ENCODE assay signal across 20 cellular contexts in genomic region chr7:96921231-96921630, GRCh38.
A peak's percentile ranks its signal among the peaks of the same experiment; 100 is the strongest.
DNase-seq lines count a peak whose midpoint lies in the region; ATAC-seq, FAIRE-seq and TF ChIP-seq lines count a peak whose summit lies in the region.
"Had no signal": no experiment of that assay in that cellular context is flagged by ENCODE, and none has a peak within 500 bp of the region (broad histone marks: within the 10 kb centered on the region; RNA-seq: fewer than 3 reads in every experiment).

No MANE protein-coding gene starts in this region.

- no peak overlapping the region for H3K56ac ChIP-seq in H1 (replicated peaks; ENCODE audit: insufficient read length, low read depth, low read length)

- H2BK120ac ChIP-seq in H1 (replicated peaks; ENCODE audit: low read depth, low read length), result no peak overlapping the region

- WGBS in H1 (ENCODE audit: extremely low coverage in 1 of 2, insufficient coverage in 1 of 2, insufficient read length in 1 of 2, insufficient replicate concordance in 2 of 2, low coverage in 1 of 2, low lambda C conversion rate in 2 of 2, missing lambda C conversion rate in 1 of 2), 2 experiments, result 75% methylated on average over 5 of the region's 5 CpGs; no CpG with 5 or more reads in 1 of the 2 experiments
- 71% methylated on average over 5 of the region's 5 CpGs for WGBS in smooth muscle cell (ENCODE audit: low lambda C conversion rate)

- CTCF ChIA-PET in H1 (lab: Charles Lee; ENCODE audit: partially characterized antibody), result interaction anchor here (1.5 to 2.1 kb wide), 2 partner anchors 10 to 145 kb away, joined by 4 to 5 read pairs; no protein-coding TSS in a partner anchor

- H2AK5ac ChIP-seq in H1 (ENCODE audit: low read depth, low read length), result no peak overlapping the region

- no peak for TF ChIP-seq RAD21 in H1 (IDR thresholded peaks at IDR 0.05 in 1 of 2, conservative IDR thresholded peaks at IDR 0.05 in 1 of 2; ENCODE audit: low read depth in 2 of 2, low read length in 2 of 2)

- H2BK5ac ChIP-seq in H1 (ENCODE audit: low read depth, low read length), result no peak overlapping the region

- H3K36me3 ChIP-seq in H1 (ENCODE audit: control insufficient read depth in 2 of 4, insufficient read depth in 4 of 4, low read length in 3 of 4) (no peaks in the 10 kb centered on the region), smooth muscle cell (ENCODE audit: low read depth) (no peaks in the 10 kb centered on the region)
- H3K36me3 ChIP-seq: BLaER1 had no signal

- H4K20me1 ChIP-seq in H1 (replicated peaks in 1 of 2; ENCODE audit: control insufficient read depth in 1 of 2, insufficient read depth in 2 of 2, low read length in 2 of 2) (no peaks in the 10 kb centered on the region), smooth muscle cell (ENCODE audit: low read depth) (no peaks in the 10 kb centered on the region)
- H4K20me1 ChIP-seq: BLaER1 had no signal

- no peak overlapping the region for H4K8ac ChIP-seq in H1 (ENCODE audit: extremely low read depth, insufficient read depth, low read length)

- no peak overlapping the region for H4K5ac ChIP-seq in H1 (ENCODE audit: insufficient read length, low read depth, low read length)

- H2AFZ ChIP-seq in H1 (ENCODE audit: low read length) (peak overlapping the region; percentile 22; the same call in 1 of the 2 replicates), smooth muscle cell (ENCODE audit: low read depth) (no peak overlapping the region)

- no peak for ATAC-seq in GM18502 (IDR thresholded peaks at IDR 0.05; ENCODE audit: poor library complexity, unreplicated experiment)
- ATAC-seq: HCT116, K562, Panc1 had no signal

- TF ChIP-seq POLR2A in H1 (IDR thresholded peaks at IDR 0.05; ENCODE audit: control extremely low read depth in 1 of 2, low read depth in 2 of 2, low read length in 2 of 2), result no peak

- peak overlapping the region; percentile 75; the same call in 1 of the 2 replicates for H2BK12ac ChIP-seq in H1 (ENCODE audit: low read depth, low read length)

- H3K4me3 ChIP-seq in H1 (ENCODE audit: extremely low read depth in 1 of 4, insufficient read depth in 2 of 4, low read depth in 3 of 4, low read length in 4 of 4) (no peak overlapping the region; a peak in 1 of 8 replicates), smooth muscle cell (no peak overlapping the region)
- H3K4me3 ChIP-seq: BLaER1, K562 had no signal

- POLR2A ChIA-PET in H1 (lab: Charles Lee; ENCODE audit: partially characterized antibody), result no interaction called here

- H3K4me2 ChIP-seq in H1 (ENCODE audit: insufficient read depth in 1 of 2, low read depth in 2 of 2, low read length in 2 of 2) (peak overlapping the region; percentile 20 to 44; a peak in 3 of 4 replicates), smooth muscle cell (peak overlapping the region; percentile 19)
- H3K4me2 ChIP-seq: BLaER1 had no signal

- FAIRE-seq in H1 (lab: Jason Lieb, UNC), result no peak
- FAIRE-seq: K562 had no signal

- H2BK15ac ChIP-seq in H1 (ENCODE audit: low read length), result no peak overlapping the region

- no peak for TF ChIP-seq EP300 in H1 (IDR thresholded peaks at IDR 0.05; ENCODE audit: borderline replicate concordance in 1 of 2, low read depth in 2 of 2, low read length in 2 of 2)

- H2BK20ac ChIP-seq in H1 (ENCODE audit: low read length), result no peak overlapping the region; the same call in 1 of the 2 replicates

- no peaks in the 10 kb centered on the region for H3F3A ChIP-seq in smooth muscle cell (ENCODE audit: low read depth)

- H3K9ac ChIP-seq in H1 (replicated peaks in 1 of 4; ENCODE audit: extremely low read depth in 1 of 4, low read depth in 3 of 4, low read length in 3 of 4) (no peak overlapping the region), smooth muscle cell (ENCODE audit: low read depth) (no peak overlapping the region)
- H3K9ac ChIP-seq: BLaER1 had no signal

- no peak overlapping the region for H3K4ac ChIP-seq in H1 (replicated peaks; ENCODE audit: insufficient read length, low read depth, low read length)

- H3K27ac ChIP-seq in H1 (ENCODE audit: low read depth, low read length) (no peak overlapping the region), smooth muscle cell (ENCODE audit: low read depth) (peak overlapping the region; percentile 6)
- H3K27ac ChIP-seq: 22Rv1, BLaER1 had no signal

- no peaks in the 10 kb centered on the region for H3K79me1 ChIP-seq in H1 (ENCODE audit: low read depth, low read length)

- H3K23ac ChIP-seq in H1 (ENCODE audit: insufficient read length), result no peak overlapping the region

- H3K14ac ChIP-seq in H1 (ENCODE audit: insufficient read length), result no peak overlapping the region

- DNase-seq in DMS53 (lab: John Stamatoyannopoulos, UW), result peak; percentile 12
- no peak for DNase-seq in DMS53 treated with DMSO at 0.1 percent for 48 hours (lab: John Stamatoyannopoulos, UW; ENCODE audit: unreplicated experiment)
- peak; percentile 12 for DNase-seq in NCI-H2196 treated with DMSO at 0.1 percent for 48 hours (lab: John Stamatoyannopoulos, UW; ENCODE audit: unreplicated experiment)
- DNase-seq in H1 (ENCODE audit: low read depth in 1 of 2, low spot score in 2 of 2), result no peak
- no peak for DNase-seq in smooth muscle cell (lab: John Stamatoyannopoulos, UW; ENCODE audit: unreplicated experiment)
- no peak for DNase-seq in stimulated activated naive CD4-positive, alpha-beta T cell (lab: John Stamatoyannopoulos, UW)
- DNase-seq in hypothalamus (lab: John Stamatoyannopoulos, UW), result no peak
- DNase-seq: CD8-positive, alpha-beta memory T cell; DMS 273 treated with DMSO at 0.1 percent for 48 hours; NCI-H1092 treated with DMSO at 0.1 percent for 48 hours; NCI-H187 treated with DMSO at 0.1 percent for 48 hours; NCI-H345; NCI-H526 treated with DMSO at 0.1 percent for 48 hours; Right ventricle myocardium superior had no signal

- H4K91ac ChIP-seq in H1 (replicated peaks; ENCODE audit: insufficient read length, low read length), result no peak overlapping the region

- TF ChIP-seq CTCF in H1 (IDR thresholded peaks at IDR 0.05; ENCODE audit: control extremely low read depth in 1 of 3, insufficient read depth in 1 of 3, low read depth in 1 of 3, low read length in 3 of 3), result no peak
- TF ChIP-seq CTCF in smooth muscle cell (IDR thresholded peaks at IDR 0.05; ENCODE audit: borderline replicate concordance, insufficient read depth, poor library complexity, severe bottlenecking), result no peak

- H3K27me3 ChIP-seq in H1 (replicated peaks in 1 of 4; ENCODE audit: control insufficient read depth in 3 of 4, extremely low read depth in 1 of 4, insufficient read depth in 3 of 4, low read length in 3 of 4), result no peaks in the 10 kb centered on the region
- no peaks in the 10 kb centered on the region for H3K27me3 ChIP-seq in smooth muscle cell (ENCODE audit: low read depth)
- H3K27me3 ChIP-seq: BLaER1 had no signal

- H3K9me3 ChIP-seq in H1 (ENCODE audit: insufficient read depth in 2 of 2, low read depth in 1 of 2, low read length in 1 of 2), result no peaks in the 10 kb centered on the region; a peak in 1 of 4 replicates
- no peaks in the 10 kb centered on the region for H3K9me3 ChIP-seq in smooth muscle cell (replicated peaks; ENCODE audit: low read depth)
- H3K9me3 ChIP-seq: BLaER1 had no signal

- H3K4me1 ChIP-seq in H1 (replicated peaks in 1 of 4; ENCODE audit: control insufficient read depth in 3 of 4, insufficient read depth in 4 of 4, low read length in 3 of 4) (peaks cover 1 to 6% (median 3%) of the 10 kb centered on the region in 4 experiments; a peak in 4 of 7 replicates), smooth muscle cell (ENCODE audit: low read depth) (no peaks in the 10 kb centered on the region)
- H3K4me1 ChIP-seq: BLaER1 had no signal

- 0 out of 2 replicates have a peak, but pooled peaks cover 3% of the 10 kb centered on the region for H3K23me2 ChIP-seq in H1 (ENCODE audit: low read depth, low read length)

- H3K79me2 ChIP-seq in H1 (ENCODE audit: control insufficient read depth in 1 of 2, insufficient read depth in 2 of 2, low read length in 2 of 2) (no peaks in the 10 kb centered on the region), smooth muscle cell (ENCODE audit: low read depth) (no peaks in the 10 kb centered on the region)

- no peak overlapping the region for H3K18ac ChIP-seq in H1 (ENCODE audit: extremely low read depth, low read length)

TF ChIP-seq in H1, 55 proteins besides CTCF, POLR2A, EP300 and RAD21:
- TF ChIP-seq RNF2 (IDR thresholded peaks at IDR 0.05; ENCODE audit: borderline replicate concordance, low read depth, low read length, missing control alignments, poor library complexity, severe bottlenecking) (no peak), CBX8 (IDR thresholded peaks at IDR 0.05; ENCODE audit: borderline replicate concordance, low read depth, low read length) (no peak), SRF (IDR thresholded peaks at IDR 0.05; ENCODE audit: low read depth, low read length) (no peak)

Comparison
In these comparisons a context has a peak if more than half of its experiments do, and no peak if none do; other contexts are left out.
1. DNase-seq: peak in DMS53 (single experiment) and NCI-H2196 treated with DMSO at 0.1 percent for 48 hours (single experiment); none in DMS53 treated with DMSO at 0.1 percent for 48 hours (single experiment), H1 (0 of 2), smooth muscle cell (single experiment), stimulated activated naive CD4-positive, alpha-beta T cell (0 of 6) and hypothalamus (0 of 51).